Comparison of ENCODE assay signal across 12 cellular contexts in genomic region chr9:98134702-98135557, GRCh38. TPM values are rescaled to one million over a fixed set of nuclear protein-coding genes. Genes with fewer than 3 reads are reported as not detected.
A peak's percentile ranks its signal among the peaks of the same experiment; 100 is the strongest.
DNase-seq lines count a peak whose midpoint lies in the region; ATAC-seq and TF ChIP-seq lines count a peak whose summit lies in the region.
"Had no signal": no experiment of that assay in that cellular context is flagged by ENCODE, and none has a peak within 500 bp of the region (broad histone marks: within the 10 kb centered on the region; RNA-seq: fewer than 3 reads in every experiment).

No MANE protein-coding gene starts in this region.

- H3K9me3 ChIP-seq in neuronal stem cell (replicated peaks in 1 of 2; ENCODE audit: control insufficient read depth in 2 of 2, insufficient read depth in 1 of 2, low read depth in 1 of 2, low read length in 2 of 2), result no peaks in the 10 kb centered on the region
- H3K9me3 ChIP-seq in hepatocyte (ENCODE audit: low read depth), result no peaks in the 10 kb centered on the region

- peak overlapping the region; percentile 60 for H3K18ac ChIP-seq in neuronal stem cell (ENCODE audit: low read length)

- no peak overlapping the region for H4K8ac ChIP-seq in neuronal stem cell (ENCODE audit: low read depth, low read length)

- POLR2A ChIA-PET in activated naive CD8-positive, alpha-beta T cell treated with anti-CD3 and anti-CD28 coated beads, Interleukin-2, amount 10 ng/mL, durations not matched to agents 7 days and 5 days (lab: Charles Lee), result no interaction called here

- H3K27me3 ChIP-seq in neuronal stem cell (ENCODE audit: control insufficient read depth in 3 of 3, insufficient read depth in 3 of 3, low read depth in 1 of 3, low read length in 3 of 3) (peaks cover 0 to 26% (median 0%) of the 10 kb centered on the region in 3 experiments), hepatocyte (no peaks in the 10 kb centered on the region)

- no peak overlapping the region for H3K14ac ChIP-seq in neuronal stem cell (ENCODE audit: low read length)

- H2AK5ac ChIP-seq in neuronal stem cell (ENCODE audit: low read depth, low read length), result no peak overlapping the region

- no peaks in the 10 kb centered on the region for H3K4me1 Mint-ChIP-seq in activated naive CD8-positive, alpha-beta T cell treated with anti-CD3 and anti-CD28 coated beads, Interleukin-2, amount 10 ng/mL, durations not matched to agents 7 days and 5 days
- H3K4me1 Mint-ChIP-seq in activated naive CD8-positive, alpha-beta T cell treated with anti-CD3 and anti-CD28 coated beads, Interleukin-2, amount 50 U/mL, for 24 hours, result peaks cover 2% of the 10 kb centered on the region
- H3K4me1 Mint-ChIP-seq: CD8-positive, alpha-beta memory T cell had no signal

- no peak overlapping the region for H3K4ac ChIP-seq in neuronal stem cell (ENCODE audit: low read length)

- H3K4me2 ChIP-seq in neuronal stem cell (ENCODE audit: insufficient read depth, low read length, poor library complexity, severe bottlenecking), result no peak overlapping the region
- no peak overlapping the region for H3K4me2 ChIP-seq in hepatocyte

- H3K27ac ChIP-seq in neuronal stem cell (replicated peaks; ENCODE audit: low read length) (no peak overlapping the region), hepatocyte (no peak overlapping the region)

- H3K4me1 ChIP-seq in neuronal stem cell (ENCODE audit: control insufficient read depth in 2 of 2, insufficient read depth in 1 of 2, low read depth in 1 of 2, low read length in 2 of 2) (peaks cover 0 to 10% of the 10 kb centered on the region in 2 donors), hepatocyte (ENCODE audit: insufficient read depth) (no peaks in the 10 kb centered on the region)

- H3K79me2 ChIP-seq in hepatocyte, result no peaks in the 10 kb centered on the region

- H3K27me3 Mint-ChIP-seq in activated naive CD8-positive, alpha-beta T cell treated with anti-CD3 and anti-CD28 coated beads, Interleukin-2, amount 10 ng/mL, durations not matched to agents 7 days and 5 days, result no peaks in the 10 kb centered on the region
- H3K27me3 Mint-ChIP-seq in activated naive CD8-positive, alpha-beta T cell treated with anti-CD3 and anti-CD28 coated beads, Interleukin-2, amount 50 U/mL, for 24 hours, result no peaks in the 10 kb centered on the region

- H2BK120ac ChIP-seq in neuronal stem cell (ENCODE audit: low read depth, low read length), result no peak overlapping the region

- no peaks in the 10 kb centered on the region for H3K9me2 ChIP-seq in hepatocyte (replicated peaks; ENCODE audit: insufficient read depth)

- H2BK15ac ChIP-seq in neuronal stem cell (ENCODE audit: low read length), result peak overlapping the region; percentile 37

- no peak overlapping the region for H3K9ac ChIP-seq in neuronal stem cell (ENCODE audit: low read depth, low read length, poor library complexity)

- no peak overlapping the region for H2BK5ac ChIP-seq in neuronal stem cell (ENCODE audit: low read length)

- no peak overlapping the region for H2AFZ ChIP-seq in neuronal stem cell (ENCODE audit: low read length)
- no peak overlapping the region for H2AFZ ChIP-seq in hepatocyte

- H2BK12ac ChIP-seq in neuronal stem cell (ENCODE audit: low read length), result peak overlapping the region; percentile 78

- H4K20me1 ChIP-seq in hepatocyte (ENCODE audit: insufficient read depth, poor library complexity, severe bottlenecking), result no peaks in the 10 kb centered on the region

- H3K36me3 ChIP-seq in neuronal stem cell (replicated peaks in 1 of 2; ENCODE audit: control insufficient read depth in 2 of 2, insufficient read depth in 2 of 2, low read length in 2 of 2), result no peaks in the 10 kb centered on the region
- H3K36me3 ChIP-seq in hepatocyte (replicated peaks; ENCODE audit: insufficient read depth, low read depth), result no peaks in the 10 kb centered on the region

- no peak overlapping the region for H3K23ac ChIP-seq in neuronal stem cell (ENCODE audit: low read depth, low read length, poor library complexity)

- H3K4me3 ChIP-seq in neuronal stem cell (ENCODE audit: low read length in 2 of 2), result no peak overlapping the region
- H3K4me3 ChIP-seq in hepatocyte, result no peak overlapping the region

- no peaks in the 10 kb centered on the region for H3K79me1 ChIP-seq in neuronal stem cell (ENCODE audit: low read depth, low read length)

- no peak for TF ChIP-seq CTCF in hepatocyte (IDR thresholded peaks at IDR 0.05; ENCODE audit: poor library complexity)

- no peak overlapping the region for H3K4me3 Mint-ChIP-seq in activated naive CD8-positive, alpha-beta T cell treated with anti-CD3 and anti-CD28 coated beads, Interleukin-2, amount 10 ng/mL, durations not matched to agents 7 days and 5 days
- H3K4me3 Mint-ChIP-seq in activated naive CD8-positive, alpha-beta T cell treated with anti-CD3 and anti-CD28 coated beads, Interleukin-2, amount 50 U/mL, for 24 hours, result no peak overlapping the region
- H3K4me3 Mint-ChIP-seq: CD8-positive, alpha-beta memory T cell had no signal

- WGBS in neuronal stem cell (ENCODE audit: extremely low coverage in 2 of 2, insufficient read length in 2 of 2, insufficient replicate concordance in 1 of 2), 2 donors, result no CpG with 5 or more reads among the region's 12 CpGs
- WGBS in hepatocyte (ENCODE audit: low lambda C conversion rate, missing lambda C conversion rate), result 97% methylated on average over 12 of the region's 12 CpGs

- no peak overlapping the region for H4K91ac ChIP-seq in neuronal stem cell (ENCODE audit: low read depth, low read length, poor library complexity)

- peak overlapping the region; percentile 2 for H3K27ac Mint-ChIP-seq in activated naive CD8-positive, alpha-beta T cell treated with anti-CD3 and anti-CD28 coated beads, Interleukin-2, amount 10 ng/mL, durations not matched to agents 7 days and 5 days
- no peak overlapping the region for H3K27ac Mint-ChIP-seq in activated naive CD8-positive, alpha-beta T cell treated with anti-CD3 and anti-CD28 coated beads, Interleukin-2, amount 50 U/mL, for 24 hours

- no peaks in the 10 kb centered on the region for H3K9me3 Mint-ChIP-seq in activated naive CD8-positive, alpha-beta T cell treated with anti-CD3 and anti-CD28 coated beads, Interleukin-2, amount 10 ng/mL, durations not matched to agents 7 days and 5 days
- H3K9me3 Mint-ChIP-seq in activated naive CD8-positive, alpha-beta T cell treated with anti-CD3 and anti-CD28 coated beads, Interleukin-2, amount 50 U/mL, for 24 hours, result no peaks in the 10 kb centered on the region
- H3K9me3 Mint-ChIP-seq: CD8-positive, alpha-beta memory T cell had no signal

- peaks cover 3% of the 10 kb centered on the region for H3K36me3 Mint-ChIP-seq in activated naive CD8-positive, alpha-beta T cell treated with anti-CD3 and anti-CD28 coated beads, Interleukin-2, amount 10 ng/mL, durations not matched to agents 7 days and 5 days
- H3K36me3 Mint-ChIP-seq in activated naive CD8-positive, alpha-beta T cell treated with anti-CD3 and anti-CD28 coated beads, Interleukin-2, amount 50 U/mL, for 24 hours (ENCODE audit: low read depth), result no peaks in the 10 kb centered on the region

- no peak for DNase-seq in activated naive CD8-positive, alpha-beta T cell treated with anti-CD3 and anti-CD28 coated beads, Interleukin-2, amount 10 ng/mL, durations not matched to agents 7 days and 5 days
- no peak for DNase-seq in activated naive CD8-positive, alpha-beta T cell treated with anti-CD3 and anti-CD28 coated beads, Interleukin-2, amount 50 U/mL, for 24 hours
- DNase-seq in UCSD-AML1 (lab: John Stamatoyannopoulos, UW; ENCODE audit: unreplicated experiment) (peak; percentile 20), neuronal stem cell (ENCODE audit: low spot score) (no peak), COR-L47 (lab: John Stamatoyannopoulos, UW) (no peak), hepatocyte (ENCODE audit: low spot score) (no peak), NCI-H526 (lab: John Stamatoyannopoulos, UW) (no peak), iPS-NIHi11 (ENCODE audit: low spot score) (no peak)
- DNase-seq: CD8-positive, alpha-beta memory T cell; KBM-7; NCI-H1092; NCI-H1694 treated with DMSO at 0.1 percent for 48 hours had no signal

- ATAC-seq in activated naive CD8-positive, alpha-beta T cell treated with anti-CD3 and anti-CD28 coated beads, Interleukin-2, amount 10 ng/mL, durations not matched to agents 7 days and 5 days (ENCODE audit: low read depth), result no peak
- ATAC-seq in activated naive CD8-positive, alpha-beta T cell treated with anti-CD3 and anti-CD28 coated beads, Interleukin-2, amount 50 U/mL, for 24 hours, result no peak

RNA-seq across cellular contexts. Expression of gene TRIM14, which starts 15.9 kb away (rescaled TPM):
- total RNA-seq in activated naive CD8-positive, alpha-beta T cell treated with anti-CD3 and anti-CD28 coated beads, Interleukin-2, amount 10 ng/mL, durations not matched to agents 7 days and 5 days, result 100 to 1,000 TPM in 1 of 2 experiments, 10 to 100 TPM in 1; 99.0 to 108 TPM
- polyA plus RNA-seq in neuronal stem cell (2013, experiment 1 of 2), result 1.7 TPM
- 1.9 TPM for polyA plus RNA-seq in neuronal stem cell (2013, experiment 2 of 2)
- total RNA-seq in hepatocyte, result 10.0 and 12.2 TPM in 2 replicates
- polyA plus RNA-seq in hepatocyte, result 7.4 and 8.1 TPM in 2 replicates

RNA-seq across cellular contexts. Expression of gene CORO2A, which starts 57.5 kb away (rescaled TPM):
- total RNA-seq in activated naive CD8-positive, alpha-beta T cell treated with anti-CD3 and anti-CD28 coated beads, Interleukin-2, amount 10 ng/mL, durations not matched to agents 7 days and 5 days, result 10 to 100 TPM; 11.7 to 12.0 TPM
- polyA plus RNA-seq in neuronal stem cell (2013, experiment 1 of 2), result 4.3 TPM
- 4.5 TPM for polyA plus RNA-seq in neuronal stem cell (2013, experiment 2 of 2)
- 24.6 and 27.1 TPM in 2 replicates for total RNA-seq in hepatocyte
- polyA plus RNA-seq in hepatocyte, result 11.7 and 12.8 TPM in 2 replicates
